Comparison of ENCODE assay signal across 1 cellular context in the genomic region with DNA sequence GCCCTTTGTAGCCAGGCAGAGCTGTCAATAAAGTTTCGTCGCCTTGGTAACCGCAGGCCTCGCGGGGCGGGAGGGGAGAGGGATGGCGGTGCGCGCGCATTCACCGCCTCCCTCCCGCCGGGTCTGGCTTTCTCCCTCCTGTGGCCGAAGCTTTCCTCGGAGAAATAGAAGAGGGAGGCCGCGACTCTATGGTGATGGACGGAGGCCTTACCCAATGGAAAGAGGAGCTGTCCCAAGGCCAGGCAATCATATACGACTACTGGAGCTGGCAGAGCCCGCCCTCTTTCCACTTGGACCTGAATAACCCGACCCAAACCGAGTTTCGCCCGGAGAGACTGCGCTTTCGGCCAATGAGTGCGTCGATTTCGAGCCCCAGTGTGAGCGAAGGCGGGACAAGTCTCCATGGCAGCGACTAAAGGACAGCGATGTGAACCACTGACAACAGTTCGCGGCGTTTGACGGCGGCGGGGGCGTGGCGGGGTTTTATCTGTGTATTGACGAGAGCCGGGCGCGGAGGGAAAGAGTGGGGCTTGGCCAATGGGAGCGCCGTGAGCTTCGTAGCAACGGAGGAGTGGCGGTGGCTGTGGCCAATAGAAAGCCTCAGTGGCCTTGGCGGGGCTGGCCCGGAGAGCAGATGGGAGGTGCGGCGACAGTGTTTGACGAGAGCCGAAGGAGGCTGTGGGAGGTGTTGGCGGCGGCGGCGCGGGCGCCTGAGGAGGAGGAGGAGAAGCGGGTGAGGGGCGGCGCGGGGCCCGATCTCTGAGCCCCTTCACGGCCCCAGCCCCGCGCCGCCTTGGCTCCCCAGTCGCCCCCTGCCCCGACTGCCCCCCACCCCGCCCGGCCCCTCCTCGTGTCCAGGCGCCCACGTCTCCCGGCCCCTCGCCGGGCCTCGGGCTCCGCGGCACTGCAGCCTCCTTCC.
TF ChIP-seq lines count a peak whose summit lies in the region.

A gene (plus strand): TSS at position 652 of the 919 bp plus-strand sequence. CDS start 2,061 bp downstream, outside the sequence.

TF ChIP-seq in GM12878, 131 proteins besides CTCF, POLR2A, EP300 and RAD21 (continued from another document and continues in another):
- TF ChIP-seq, protein P1, sequence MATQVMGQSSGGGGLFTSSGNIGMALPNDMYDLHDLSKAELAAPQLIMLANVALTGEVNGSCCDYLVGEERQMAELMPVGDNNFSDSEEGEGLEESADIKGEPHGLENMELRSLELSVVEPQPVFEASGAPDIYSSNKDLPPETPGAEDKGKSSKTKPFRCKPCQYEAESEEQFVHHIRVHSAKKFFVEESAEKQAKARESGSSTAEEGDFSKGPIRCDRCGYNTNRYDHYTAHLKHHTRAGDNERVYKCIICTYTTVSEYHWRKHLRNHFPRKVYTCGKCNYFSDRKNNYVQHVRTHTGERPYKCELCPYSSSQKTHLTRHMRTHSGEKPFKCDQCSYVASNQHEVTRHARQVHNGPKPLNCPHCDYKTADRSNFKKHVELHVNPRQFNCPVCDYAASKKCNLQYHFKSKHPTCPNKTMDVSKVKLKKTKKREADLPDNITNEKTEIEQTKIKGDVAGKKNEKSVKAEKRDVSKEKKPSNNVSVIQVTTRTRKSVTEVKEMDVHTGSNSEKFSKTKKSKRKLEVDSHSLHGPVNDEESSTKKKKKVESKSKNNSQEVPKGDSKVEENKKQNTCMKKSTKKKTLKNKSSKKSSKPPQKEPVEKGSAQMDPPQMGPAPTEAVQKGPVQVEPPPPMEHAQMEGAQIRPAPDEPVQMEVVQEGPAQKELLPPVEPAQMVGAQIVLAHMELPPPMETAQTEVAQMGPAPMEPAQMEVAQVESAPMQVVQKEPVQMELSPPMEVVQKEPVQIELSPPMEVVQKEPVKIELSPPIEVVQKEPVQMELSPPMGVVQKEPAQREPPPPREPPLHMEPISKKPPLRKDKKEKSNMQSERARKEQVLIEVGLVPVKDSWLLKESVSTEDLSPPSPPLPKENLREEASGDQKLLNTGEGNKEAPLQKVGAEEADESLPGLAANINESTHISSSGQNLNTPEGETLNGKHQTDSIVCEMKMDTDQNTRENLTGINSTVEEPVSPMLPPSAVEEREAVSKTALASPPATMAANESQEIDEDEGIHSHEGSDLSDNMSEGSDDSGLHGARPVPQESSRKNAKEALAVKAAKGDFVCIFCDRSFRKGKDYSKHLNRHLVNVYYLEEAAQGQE (IDR thresholded peaks at IDR 0.05; ENCODE audit: low read depth, low read length) = no peak
- TF ChIP-seq POLR2AphosphoS2 (IDR thresholded peaks at IDR 0.05; ENCODE audit: low read depth, low read length) = no peak; the same call in 1 of the 2 replicates
- TF ChIP-seq, protein P2, sequence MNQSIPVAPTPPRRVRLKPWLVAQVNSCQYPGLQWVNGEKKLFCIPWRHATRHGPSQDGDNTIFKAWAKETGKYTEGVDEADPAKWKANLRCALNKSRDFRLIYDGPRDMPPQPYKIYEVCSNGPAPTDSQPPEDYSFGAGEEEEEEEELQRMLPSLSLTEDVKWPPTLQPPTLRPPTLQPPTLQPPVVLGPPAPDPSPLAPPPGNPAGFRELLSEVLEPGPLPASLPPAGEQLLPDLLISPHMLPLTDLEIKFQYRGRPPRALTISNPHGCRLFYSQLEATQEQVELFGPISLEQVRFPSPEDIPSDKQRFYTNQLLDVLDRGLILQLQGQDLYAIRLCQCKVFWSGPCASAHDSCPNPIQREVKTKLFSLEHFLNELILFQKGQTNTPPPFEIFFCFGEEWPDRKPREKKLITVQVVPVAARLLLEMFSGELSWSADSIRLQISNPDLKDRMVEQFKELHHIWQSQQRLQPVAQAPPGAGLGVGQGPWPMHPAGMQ (IDR thresholded peaks at IDR 0.05; ENCODE audit: borderline replicate concordance) = no peak
- peak; percentile 34; the same call in 1 of the 2 replicates for TF ChIP-seq BRCA1 (IDR thresholded peaks at IDR 0.05; ENCODE audit: low read depth, low read length)
- TF ChIP-seq, protein P3, sequence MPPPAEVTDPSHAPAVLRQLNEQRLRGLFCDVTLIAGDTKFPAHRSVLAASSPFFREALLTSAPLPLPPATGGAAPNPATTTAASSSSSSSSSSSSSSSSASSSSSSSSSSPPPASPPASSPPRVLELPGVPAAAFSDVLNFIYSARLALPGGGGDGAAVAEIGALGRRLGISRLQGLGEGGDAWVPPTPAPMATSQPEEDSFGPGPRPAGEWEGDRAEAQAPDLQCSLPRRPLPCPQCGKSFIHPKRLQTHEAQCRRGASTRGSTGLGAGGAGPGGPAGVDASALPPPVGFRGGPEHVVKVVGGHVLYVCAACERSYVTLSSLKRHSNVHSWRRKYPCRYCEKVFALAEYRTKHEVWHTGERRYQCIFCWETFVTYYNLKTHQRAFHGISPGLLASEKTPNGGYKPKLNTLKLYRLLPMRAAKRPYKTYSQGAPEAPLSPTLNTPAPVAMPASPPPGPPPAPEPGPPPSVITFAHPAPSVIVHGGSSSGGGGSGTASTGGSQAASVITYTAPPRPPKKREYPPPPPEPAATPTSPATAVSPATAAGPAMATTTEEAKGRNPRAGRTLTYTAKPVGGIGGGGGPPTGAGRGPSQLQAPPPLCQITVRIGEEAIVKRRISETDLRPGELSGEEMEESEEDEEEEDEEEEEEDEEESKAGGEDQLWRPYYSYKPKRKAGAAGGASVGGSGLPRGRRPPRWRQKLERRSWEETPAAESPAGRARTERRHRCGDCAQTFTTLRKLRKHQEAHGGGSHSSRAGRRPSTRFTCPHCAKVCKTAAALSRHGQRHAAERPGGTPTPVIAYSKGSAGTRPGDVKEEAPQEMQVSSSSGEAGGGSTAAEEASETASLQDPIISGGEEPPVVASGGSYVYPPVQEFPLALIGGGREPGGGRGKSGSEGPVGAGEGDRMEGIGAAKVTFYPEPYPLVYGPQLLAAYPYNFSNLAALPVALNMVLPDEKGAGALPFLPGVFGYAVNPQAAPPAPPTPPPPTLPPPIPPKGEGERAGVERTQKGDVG (CRISPR knock-in tag; IDR thresholded peaks at IDR 0.05) = no peak
- peak; percentile 72 for TF ChIP-seq RUNX3 (IDR thresholded peaks at IDR 0.05; ENCODE audit: low read length)
- TF ChIP-seq MYB (IDR thresholded peaks at IDR 0.05; ENCODE audit: borderline replicate concordance, low read depth, low read length) = no peak
- no peak for TF ChIP-seq PAX8 (IDR thresholded peaks at IDR 0.05)
- TF ChIP-seq GABPA (IDR thresholded peaks at IDR 0.05; ENCODE audit: low read depth) = no peak
- TF ChIP-seq NFIC (IDR thresholded peaks at IDR 0.05; ENCODE audit: low read depth, low read length) = no peak
- 0 out of 2 replicates have a peak, but pooled peaks have one; percentile 29 for TF ChIP-seq EED (IDR thresholded peaks at IDR 0.05; ENCODE audit: low read depth)
- no peak for TF ChIP-seq ZNF384 (IDR thresholded peaks at IDR 0.05; ENCODE audit: borderline replicate concordance, low read depth, low read length)
- no peak for TF ChIP-seq MYC (IDR thresholded peaks at IDR 0.05; ENCODE audit: insufficient read depth, insufficient read length, insufficient replicate concordance, low read length, severe bottlenecking)
- TF ChIP-seq, protein P4, sequence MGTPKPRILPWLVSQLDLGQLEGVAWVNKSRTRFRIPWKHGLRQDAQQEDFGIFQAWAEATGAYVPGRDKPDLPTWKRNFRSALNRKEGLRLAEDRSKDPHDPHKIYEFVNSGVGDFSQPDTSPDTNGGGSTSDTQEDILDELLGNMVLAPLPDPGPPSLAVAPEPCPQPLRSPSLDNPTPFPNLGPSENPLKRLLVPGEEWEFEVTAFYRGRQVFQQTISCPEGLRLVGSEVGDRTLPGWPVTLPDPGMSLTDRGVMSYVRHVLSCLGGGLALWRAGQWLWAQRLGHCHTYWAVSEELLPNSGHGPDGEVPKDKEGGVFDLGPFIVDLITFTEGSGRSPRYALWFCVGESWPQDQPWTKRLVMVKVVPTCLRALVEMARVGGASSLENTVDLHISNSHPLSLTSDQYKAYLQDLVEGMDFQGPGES (IDR thresholded peaks at IDR 0.05) = peak; percentile 97
- TF ChIP-seq SPI1 (IDR thresholded peaks at IDR 0.05; ENCODE audit: borderline replicate concordance, insufficient read depth, low read depth, low read length) = no peak
- no peak for TF ChIP-seq EZH2 (IDR thresholded peaks at IDR 0.05; ENCODE audit: borderline replicate concordance, control insufficient read depth, low read depth, low read length)
- TF ChIP-seq ZNF24 (IDR thresholded peaks at IDR 0.05) = no peak
- peak; percentile 24; the same call in 1 of the 2 replicates for TF ChIP-seq PAX5 (IDR thresholded peaks at IDR 0.05; ENCODE audit: borderline replicate concordance, low read depth, low read length)
- peak; percentile 97 for TF ChIP-seq CHD2 (IDR thresholded peaks at IDR 0.05; ENCODE audit: borderline replicate concordance, low read depth, low read length)
- peak; percentile 42; the same call in 1 of the 2 replicates for TF ChIP-seq BACH1 (IDR thresholded peaks at IDR 0.05; ENCODE audit: borderline replicate concordance)
- peak; percentile 77; the same call in 1 of the 2 replicates for TF ChIP-seq TARDBP (IDR thresholded peaks at IDR 0.05; ENCODE audit: borderline replicate concordance)
- peak; percentile 96 for TF ChIP-seq KLF5 (IDR thresholded peaks at IDR 0.05; ENCODE audit: partially characterized antibody)
- TF ChIP-seq, protein P5, sequence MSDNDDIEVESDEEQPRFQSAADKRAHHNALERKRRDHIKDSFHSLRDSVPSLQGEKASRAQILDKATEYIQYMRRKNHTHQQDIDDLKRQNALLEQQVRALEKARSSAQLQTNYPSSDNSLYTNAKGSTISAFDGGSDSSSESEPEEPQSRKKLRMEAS (IDR thresholded peaks at IDR 0.05; ENCODE audit: low read depth, low read length) = no peak
- TF ChIP-seq NBN (IDR thresholded peaks at IDR 0.05) = peak; percentile 80
- TF ChIP-seq SREBF2 (IDR thresholded peaks at IDR 0.05; ENCODE audit: low read length) = 0 out of 2 replicates have a peak, but pooled peaks have one; percentile 22
- TF ChIP-seq, protein P6, sequence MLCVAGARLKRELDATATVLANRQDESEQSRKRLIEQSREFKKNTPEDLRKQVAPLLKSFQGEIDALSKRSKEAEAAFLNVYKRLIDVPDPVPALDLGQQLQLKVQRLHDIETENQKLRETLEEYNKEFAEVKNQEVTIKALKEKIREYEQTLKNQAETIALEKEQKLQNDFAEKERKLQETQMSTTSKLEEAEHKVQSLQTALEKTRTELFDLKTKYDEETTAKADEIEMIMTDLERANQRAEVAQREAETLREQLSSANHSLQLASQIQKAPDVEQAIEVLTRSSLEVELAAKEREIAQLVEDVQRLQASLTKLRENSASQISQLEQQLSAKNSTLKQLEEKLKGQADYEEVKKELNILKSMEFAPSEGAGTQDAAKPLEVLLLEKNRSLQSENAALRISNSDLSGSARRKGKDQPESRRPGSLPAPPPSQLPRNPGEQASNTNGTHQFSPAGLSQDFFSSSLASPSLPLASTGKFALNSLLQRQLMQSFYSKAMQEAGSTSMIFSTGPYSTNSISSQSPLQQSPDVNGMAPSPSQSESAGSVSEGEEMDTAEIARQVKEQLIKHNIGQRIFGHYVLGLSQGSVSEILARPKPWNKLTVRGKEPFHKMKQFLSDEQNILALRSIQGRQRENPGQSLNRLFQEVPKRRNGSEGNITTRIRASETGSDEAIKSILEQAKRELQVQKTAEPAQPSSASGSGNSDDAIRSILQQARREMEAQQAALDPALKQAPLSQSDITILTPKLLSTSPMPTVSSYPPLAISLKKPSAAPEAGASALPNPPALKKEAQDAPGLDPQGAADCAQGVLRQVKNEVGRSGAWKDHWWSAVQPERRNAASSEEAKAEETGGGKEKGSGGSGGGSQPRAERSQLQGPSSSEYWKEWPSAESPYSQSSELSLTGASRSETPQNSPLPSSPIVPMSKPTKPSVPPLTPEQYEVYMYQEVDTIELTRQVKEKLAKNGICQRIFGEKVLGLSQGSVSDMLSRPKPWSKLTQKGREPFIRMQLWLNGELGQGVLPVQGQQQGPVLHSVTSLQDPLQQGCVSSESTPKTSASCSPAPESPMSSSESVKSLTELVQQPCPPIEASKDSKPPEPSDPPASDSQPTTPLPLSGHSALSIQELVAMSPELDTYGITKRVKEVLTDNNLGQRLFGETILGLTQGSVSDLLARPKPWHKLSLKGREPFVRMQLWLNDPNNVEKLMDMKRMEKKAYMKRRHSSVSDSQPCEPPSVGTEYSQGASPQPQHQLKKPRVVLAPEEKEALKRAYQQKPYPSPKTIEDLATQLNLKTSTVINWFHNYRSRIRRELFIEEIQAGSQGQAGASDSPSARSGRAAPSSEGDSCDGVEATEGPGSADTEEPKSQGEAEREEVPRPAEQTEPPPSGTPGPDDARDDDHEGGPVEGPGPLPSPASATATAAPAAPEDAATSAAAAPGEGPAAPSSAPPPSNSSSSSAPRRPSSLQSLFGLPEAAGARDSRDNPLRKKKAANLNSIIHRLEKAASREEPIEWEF (IDR thresholded peaks at IDR 0.05; ENCODE audit: insufficient replicate concordance, low read depth, low read length) = no peak
- TF ChIP-seq CBX5 (IDR thresholded peaks at IDR 0.05; ENCODE audit: low read depth) = no peak
- TF ChIP-seq HDAC6 (IDR thresholded peaks at IDR 0.05; ENCODE audit: unreplicated experiment) = no peak
- TF ChIP-seq NR2C2 (IDR thresholded peaks at IDR 0.05; ENCODE audit: borderline replicate concordance, control insufficient read depth, insufficient read length, low read depth) = no peak
- TF ChIP-seq NFXL1 (IDR thresholded peaks at IDR 0.05; ENCODE audit: borderline replicate concordance) = no peak
- peak; percentile 57 for TF ChIP-seq ATF7 (IDR thresholded peaks at IDR 0.05; ENCODE audit: low read depth)
- no peak for TF ChIP-seq MEF2B (IDR thresholded peaks at IDR 0.05; ENCODE audit: partially characterized antibody, poor library complexity, severe bottlenecking)
- TF ChIP-seq BHLHE40 (IDR thresholded peaks at IDR 0.05; ENCODE audit: borderline replicate concordance in 1 of 2, low read depth in 2 of 2, low read length in 1 of 2) = peak in 1 of 2 experiments; percentile 37; a peak in 1 of 4 replicates
- TF ChIP-seq, protein P7, sequence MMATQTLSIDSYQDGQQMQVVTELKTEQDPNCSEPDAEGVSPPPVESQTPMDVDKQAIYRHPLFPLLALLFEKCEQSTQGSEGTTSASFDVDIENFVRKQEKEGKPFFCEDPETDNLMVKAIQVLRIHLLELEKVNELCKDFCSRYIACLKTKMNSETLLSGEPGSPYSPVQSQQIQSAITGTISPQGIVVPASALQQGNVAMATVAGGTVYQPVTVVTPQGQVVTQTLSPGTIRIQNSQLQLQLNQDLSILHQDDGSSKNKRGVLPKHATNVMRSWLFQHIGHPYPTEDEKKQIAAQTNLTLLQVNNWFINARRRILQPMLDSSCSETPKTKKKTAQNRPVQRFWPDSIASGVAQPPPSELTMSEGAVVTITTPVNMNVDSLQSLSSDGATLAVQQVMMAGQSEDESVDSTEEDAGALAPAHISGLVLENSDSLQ (IDR thresholded peaks at IDR 0.05) = peak; percentile 100
- TF ChIP-seq ZNF217 (IDR thresholded peaks at IDR 0.05) = no peak
- peak in 1 of 2 experiments; percentile 73; a peak in 2 of 3 replicates for TF ChIP-seq EGR1 (IDR thresholded peaks at IDR 0.05; ENCODE audit: borderline replicate concordance in 1 of 2, low read depth in 2 of 2, low read length in 2 of 2)
- TF ChIP-seq PML (IDR thresholded peaks at IDR 0.05; ENCODE audit: low read length) = no peak
- no peak for TF ChIP-seq SRF (IDR thresholded peaks at IDR 0.05; ENCODE audit: low read depth in 2 of 2, low read length in 2 of 2)
- no peak for TF ChIP-seq MTA2 (IDR thresholded peaks at IDR 0.05; ENCODE audit: low read depth)
- TF ChIP-seq, protein P8, sequence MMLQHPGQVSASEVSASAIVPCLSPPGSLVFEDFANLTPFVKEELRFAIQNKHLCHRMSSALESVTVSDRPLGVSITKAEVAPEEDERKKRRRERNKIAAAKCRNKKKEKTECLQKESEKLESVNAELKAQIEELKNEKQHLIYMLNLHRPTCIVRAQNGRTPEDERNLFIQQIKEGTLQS (IDR thresholded peaks at IDR 0.05; ENCODE audit: borderline replicate concordance, extremely low read depth, low read depth, low read length) = no peak
- TF ChIP-seq CREB1 (IDR thresholded peaks at IDR 0.05; ENCODE audit: low read depth) = peak; percentile 98
- TF ChIP-seq RFX5 (IDR thresholded peaks at IDR 0.05; ENCODE audit: low read depth, low read length) = peak; percentile 84; the same call in 1 of the 2 replicates
- peak; percentile 50; the same call in 1 of the 2 replicates for TF ChIP-seq TAF1 (IDR thresholded peaks at IDR 0.05; ENCODE audit: borderline replicate concordance, low read depth, low read length)
